9 cellular contexts compared by ENCODE assay signal in genomic region chr3:128076465-128076782, GRCh38. TPM values are rescaled to one million over a fixed set of nuclear protein-coding genes. Genes with fewer than 3 reads are reported as not detected.
DNase-seq lines count a peak whose midpoint lies in the region; ATAC-seq and TF ChIP-seq lines count a peak whose summit lies in the region.
"Had no signal": no experiment of that assay in that cellular context is flagged by ENCODE, and none has a peak within 500 bp of the region (broad histone marks: within the 10 kb centered on the region; RNA-seq: fewer than 3 reads in every experiment).

No MANE protein-coding gene starts in this region.

- ATAC-seq in WTC11 (peak; percentile 4; the same call in 1 of the 2 replicates), HG02840 (IDR thresholded peaks at IDR 0.05; ENCODE audit: low FRiP score, unreplicated experiment) (no peak), GM19023 (IDR thresholded peaks at IDR 0.05; ENCODE audit: unreplicated experiment) (no peak), GM19328 (IDR thresholded peaks at IDR 0.05; ENCODE audit: unreplicated experiment) (no peak)

- H3K4me3 ChIP-seq in AG10803 (ENCODE audit: low read length) = peak overlapping the region; percentile 49
- peak overlapping the region; percentile 41 for H3K4me3 ChIP-seq in fibroblast of villous mesenchyme (ENCODE audit: low read depth, low read length)

- no peak overlapping the region for H3K27ac Mint-ChIP-seq in WTC11
- no peak overlapping the region for H3K27ac Mint-ChIP-seq in nephron progenitor cell

- POLR2A ChIA-PET in WTC11 (lab: Charles Lee) = no interaction called here

- TF ChIP-seq CTCF in AG10803 (conservative IDR thresholded peaks at IDR 0.05; ENCODE audit: low read length) (no peak), WTC11 (IDR thresholded peaks at IDR 0.05) (no peak), fibroblast of villous mesenchyme (IDR thresholded peaks at IDR 0.05; ENCODE audit: insufficient read depth, low read depth, low read length) (no peak), nephron progenitor cell (IDR thresholded peaks at IDR 0.05) (no peak)

- peaks cover 25% of the 10 kb centered on the region for H3K36me3 Mint-ChIP-seq in WTC11
- peaks cover 30% of the 10 kb centered on the region for H3K36me3 Mint-ChIP-seq in nephron progenitor cell (ENCODE audit: low read depth)

- H3K27me3 Mint-ChIP-seq in WTC11 (ENCODE audit: low read depth) = no peaks in the 10 kb centered on the region; the same call in 1 of the 2 replicates
- H3K27me3 Mint-ChIP-seq in nephron progenitor cell (ENCODE audit: low read depth, poor library complexity) = peaks cover 19% of the 10 kb centered on the region

- H3K4me3 Mint-ChIP-seq in WTC11 = peak overlapping the region; percentile 77
- H3K4me3 Mint-ChIP-seq in nephron progenitor cell = peak overlapping the region; percentile 48

- CTCF ChIA-PET in WTC11 (lab: Charles Lee) = interaction anchor here (0.9 to 4.7 kb wide), 9 partner anchors 10 to 421 kb away, joined by 3 to 34 read pairs (median 5); partner anchors contain the start of gene RUVBL1

- DNase-seq in AG10803 (ENCODE audit: low read depth) (no peak), WTC11 (ENCODE audit: low spot score) (no peak), fibroblast of villous mesenchyme (ENCODE audit: low read depth) (no peak), nephron progenitor cell (no peak), LoVo (ENCODE audit: low spot score) (no peak)
- DNase-seq: kidney glomerular epithelial cell had no signal

- peaks cover 12% of the 10 kb centered on the region for H3K4me1 Mint-ChIP-seq in WTC11
- peaks cover 32% of the 10 kb centered on the region for H3K4me1 Mint-ChIP-seq in nephron progenitor cell

- H3K9me3 Mint-ChIP-seq in WTC11 (no peaks in the 10 kb centered on the region), nephron progenitor cell (no peaks in the 10 kb centered on the region)

TF ChIP-seq in WTC11, 78 proteins besides CTCF, POLR2A, EP300 and RAD21:
- no peak for TF ChIP-seq MXD4 (CRISPR knock-in tag; IDR thresholded peaks at IDR 0.05; ENCODE audit: borderline replicate concordance)
- TF ChIP-seq JAZF1 (CRISPR knock-in tag; IDR thresholded peaks at IDR 0.05) = no peak
- no peak for TF ChIP-seq GRHL2 (CRISPR knock-in tag; IDR thresholded peaks at IDR 0.05; ENCODE audit: insufficient replicate concordance, severe bottlenecking)
- TF ChIP-seq TP53 (CRISPR knock-in tag; IDR thresholded peaks at IDR 0.05) = no peak
- TF ChIP-seq CBFB (CRISPR knock-in tag; IDR thresholded peaks at IDR 0.05; ENCODE audit: low read depth) = no peak
- no peak for TF ChIP-seq CREM (CRISPR knock-in tag; IDR thresholded peaks at IDR 0.05)

RNA-seq across cellular contexts. Expression of gene SEC61A1, which starts 24.2 kb away (rescaled TPM):
- total RNA-seq in WTC11 (2021) (119 to 152 TPM (median 120 TPM) in 3 replicates), fibroblast of villous mesenchyme (298 and 383 TPM in 2 replicates)

RNA-seq across cellular contexts. Expression of gene RUVBL1, which starts 47.2 kb away (rescaled TPM):
- total RNA-seq in WTC11 (2021) (116 to 121 TPM (median 118 TPM) in 3 replicates), fibroblast of villous mesenchyme (56.4 and 83.8 TPM in 2 replicates)
